18 cellular contexts compared by ENCODE assay signal in the genomic region with DNA sequence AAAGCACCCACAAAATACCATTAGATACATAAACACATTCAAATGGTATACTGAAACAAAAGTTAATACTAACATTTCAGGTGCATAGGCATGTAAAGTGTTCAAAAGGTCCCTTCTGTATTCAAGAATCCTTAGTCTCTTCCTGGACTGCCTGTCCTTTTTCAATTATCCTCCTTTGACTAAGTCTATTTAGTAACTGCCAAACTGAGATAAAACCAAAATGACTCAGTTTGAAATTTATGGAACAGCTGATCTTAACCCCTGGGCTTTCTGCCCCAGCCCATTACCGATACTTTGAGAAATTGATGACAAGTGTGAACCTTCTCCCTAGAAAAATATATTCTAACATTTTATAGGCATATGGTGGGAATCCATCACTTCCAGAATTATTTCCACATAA. TPM values are rescaled to one million over a fixed set of nuclear protein-coding genes. Genes with fewer than 3 reads are reported as not detected.
DNase-seq lines count a peak whose midpoint lies in the region; ATAC-seq and TF ChIP-seq lines count a peak whose summit lies in the region.
"Had no signal": no experiment of that assay in that cellular context is flagged by ENCODE, and none has a peak within 500 bp of the region (broad histone marks: within the 10 kb centered on the region; RNA-seq: fewer than 3 reads in every experiment).

No MANE protein-coding gene starts in this region.

- H3K27ac Mint-ChIP-seq in activated naive CD4-positive, alpha-beta T cell treated with anti-CD3 and anti-CD28 coated beads, Interleukin-2, amount 50 U/mL, for 24 hours, result peak overlapping the region; percentile 55
- no peak overlapping the region for H3K27ac Mint-ChIP-seq in activated naive CD4-positive, alpha-beta T cell treated with anti-CD3 and anti-CD28 coated beads, Interleukin-2, amount 10 ng/mL, durations not matched to agents 7 days and 5 days
- H3K27ac Mint-ChIP-seq in T-helper 17 cell, result peak overlapping the region; percentile 90
- H3K27ac Mint-ChIP-seq in endothelial cell (ENCODE audit: unreplicated experiment), result peak overlapping the region; percentile 7

- CTCF ChIA-PET in activated naive CD4-positive, alpha-beta T cell treated with anti-CD3 and anti-CD28 coated beads, Interleukin-2, amount 10 ng/mL, durations not matched to agents 7 days and 5 days (lab: Charles Lee), result interaction anchor here (1.0 kb wide), 1 partner anchor 85 kb away, joined by 6 read pairs; no protein-coding TSS in a partner anchor

- H3K9me3 ChIP-seq in T-helper 17 cell (ENCODE audit: control insufficient read depth, low read length, poor library complexity, severe bottlenecking), result no peaks in the 10 kb centered on the region
- no peaks in the 10 kb centered on the region for H3K9me3 ChIP-seq in subcutaneous abdominal adipose tissue (ENCODE audit: control insufficient read depth in 5 of 5, low read length in 5 of 5)
- no peaks in the 10 kb centered on the region for H3K9me3 ChIP-seq in adrenal gland (replicated peaks in 1 of 3)
- H3K9me3 ChIP-seq: gastroesophageal sphincter, testis had no signal

- intact Hi-C loops in adrenal gland (cut with DNase I), result loop anchor here in 1 of 2 donors (10.0 kb wide), 1 partner anchor 87 kb away; no protein-coding TSS in a partner anchor

- 36 to 44% (median 40%) methylated on average over 1 of the region's 1 CpG for WGBS in adrenal gland, 4 donors

- ATAC-seq in T-helper 17 cell, result no peak
- no peak for ATAC-seq in HG02623 (IDR thresholded peaks at IDR 0.05; ENCODE audit: unreplicated experiment)
- ATAC-seq in GM21447 (IDR thresholded peaks at IDR 0.05; ENCODE audit: unreplicated experiment), result no peak
- ATAC-seq: gastroesophageal sphincter, left ventricle myocardium superior, sciatic nerve had no signal

- H3K27me3 ChIP-seq in subcutaneous abdominal adipose tissue (ENCODE audit: control insufficient read depth in 5 of 5, insufficient read depth in 4 of 5, low read length in 5 of 5), result no peaks in the 10 kb centered on the region
- no peaks in the 10 kb centered on the region for H3K27me3 ChIP-seq in adrenal gland
- H3K27me3 ChIP-seq: gastroesophageal sphincter, testis had no signal

- H3K9me3 Mint-ChIP-seq in activated naive CD4-positive, alpha-beta T cell treated with anti-CD3 and anti-CD28 coated beads, Interleukin-2, amount 50 U/mL, for 24 hours, result no peaks in the 10 kb centered on the region
- H3K9me3 Mint-ChIP-seq in activated naive CD4-positive, alpha-beta T cell treated with anti-CD3 and anti-CD28 coated beads, Interleukin-2, amount 10 ng/mL, durations not matched to agents 7 days and 5 days, result no peaks in the 10 kb centered on the region
- no peaks in the 10 kb centered on the region for H3K9me3 Mint-ChIP-seq in endothelial cell (ENCODE audit: unreplicated experiment)

- H3K4me1 Mint-ChIP-seq in activated naive CD4-positive, alpha-beta T cell treated with anti-CD3 and anti-CD28 coated beads, Interleukin-2, amount 50 U/mL, for 24 hours, result peaks cover 78% of the 10 kb centered on the region
- H3K4me1 Mint-ChIP-seq in activated naive CD4-positive, alpha-beta T cell treated with anti-CD3 and anti-CD28 coated beads, Interleukin-2, amount 10 ng/mL, durations not matched to agents 7 days and 5 days, result peaks cover 71% of the 10 kb centered on the region
- H3K4me1 Mint-ChIP-seq in T-helper 17 cell (peaks cover 52% of the 10 kb centered on the region), endothelial cell (ENCODE audit: unreplicated experiment) (peaks cover 24% of the 10 kb centered on the region)

- H3K27ac ChIP-seq in subcutaneous abdominal adipose tissue (ENCODE audit: low read depth, low read length) (peak overlapping the region; percentile 0), adrenal gland (no peak overlapping the region)
- H3K27ac ChIP-seq: testis had no signal

- H3K4me3 ChIP-seq in subcutaneous abdominal adipose tissue (ENCODE audit: low read depth in 1 of 5, low read length in 5 of 5) (no peak overlapping the region), adrenal gland (no peak overlapping the region)
- H3K4me3 ChIP-seq: gastroesophageal sphincter, testis had no signal

- no peak for DNase-seq in activated naive CD4-positive, alpha-beta T cell treated with anti-CD3 and anti-CD28 coated beads, Interleukin-2, amount 10 ng/mL, durations not matched to agents 7 days and 5 days
- DNase-seq in T-helper 17 cell, result no peak
- DNase-seq in endothelial cell (ENCODE audit: low spot score), result no peak
- no peak for DNase-seq in adrenal gland
- DNase-seq: COR-L47, cortex of kidney, left ventricle myocardium superior, MM.1S, NCI-H187 treated with DMSO at 0.1 percent for 48 hours, NCI-H510A, SHP77, testis had no signal

- no peaks in the 10 kb centered on the region for H3K27me3 Mint-ChIP-seq in activated naive CD4-positive, alpha-beta T cell treated with anti-CD3 and anti-CD28 coated beads, Interleukin-2, amount 50 U/mL, for 24 hours
- H3K27me3 Mint-ChIP-seq in activated naive CD4-positive, alpha-beta T cell treated with anti-CD3 and anti-CD28 coated beads, Interleukin-2, amount 10 ng/mL, durations not matched to agents 7 days and 5 days, result peaks cover 2% of the 10 kb centered on the region
- no peaks in the 10 kb centered on the region for H3K27me3 Mint-ChIP-seq in T-helper 17 cell
- H3K27me3 Mint-ChIP-seq in endothelial cell (ENCODE audit: unreplicated experiment), result peaks cover 10% of the 10 kb centered on the region

- H3K9ac ChIP-seq in subcutaneous abdominal adipose tissue (ENCODE audit: low read length in 5 of 5), result peak overlapping the region in 1 of 5 donors; percentile 25

- peak overlapping the region; percentile 34 for H3K4me3 Mint-ChIP-seq in activated naive CD4-positive, alpha-beta T cell treated with anti-CD3 and anti-CD28 coated beads, Interleukin-2, amount 50 U/mL, for 24 hours
- no peak overlapping the region for H3K4me3 Mint-ChIP-seq in activated naive CD4-positive, alpha-beta T cell treated with anti-CD3 and anti-CD28 coated beads, Interleukin-2, amount 10 ng/mL, durations not matched to agents 7 days and 5 days
- H3K4me3 Mint-ChIP-seq in T-helper 17 cell (peak overlapping the region; percentile 73), endothelial cell (ENCODE audit: unreplicated experiment) (no peak overlapping the region)

- TF ChIP-seq CTCF in endothelial cell (IDR thresholded peaks at IDR 0.05; ENCODE audit: unreplicated experiment), result no peak
- TF ChIP-seq CTCF in adrenal gland (IDR thresholded peaks at IDR 0.05), result no peak

- H3K4me1 ChIP-seq in subcutaneous abdominal adipose tissue (ENCODE audit: control insufficient read depth in 5 of 5, insufficient read depth in 5 of 5, low read length in 5 of 5) (peaks cover 2 to 81% (median 67%) of the 10 kb centered on the region in 5 donors), adrenal gland (replicated peaks in 1 of 2) (peaks cover 40 to 83% of the 10 kb centered on the region in 2 donors)

- TF ChIP-seq POLR2A in adrenal gland (IDR thresholded peaks at IDR 0.05), result no peak

- H3K36me3 Mint-ChIP-seq in activated naive CD4-positive, alpha-beta T cell treated with anti-CD3 and anti-CD28 coated beads, Interleukin-2, amount 50 U/mL, for 24 hours, result peaks cover 11% of the 10 kb centered on the region
- peaks cover 41% of the 10 kb centered on the region for H3K36me3 Mint-ChIP-seq in activated naive CD4-positive, alpha-beta T cell treated with anti-CD3 and anti-CD28 coated beads, Interleukin-2, amount 10 ng/mL, durations not matched to agents 7 days and 5 days
- H3K36me3 Mint-ChIP-seq in T-helper 17 cell (ENCODE audit: low read depth) (no peaks in the 10 kb centered on the region), endothelial cell (ENCODE audit: low read depth, unreplicated experiment) (peaks cover 6% of the 10 kb centered on the region)

- H3K36me3 ChIP-seq in subcutaneous abdominal adipose tissue (ENCODE audit: control insufficient read depth in 5 of 5, insufficient read depth in 5 of 5, low read length in 5 of 5) (peaks cover 0 to 3% (median 0%) of the 10 kb centered on the region in 5 donors), adrenal gland (replicated peaks in 1 of 2) (no peaks in the 10 kb centered on the region)
- H3K36me3 ChIP-seq: gastroesophageal sphincter had no signal

RNA-seq across cellular contexts. Expression of a gene that starts 5.4 kb away (rescaled TPM):
- total RNA-seq in T-helper 17 cell (100 to 1,000 TPM; 178 to 189 TPM), endothelial cell (ENCODE audit: unreplicated experiment) (31.0 TPM), adrenal gland (10 to 100 TPM; 10.9 to 43.6 (median 24.4) TPM)
- 10 to 100 TPM; 16.5 to 27.8 (median 19.3) TPM for polyA plus RNA-seq in adrenal gland

Comparison
In these comparisons a context has a peak if more than half of its experiments do, and no peak if none do; other contexts are left out.
1. H3K4me3 Mint-ChIP-seq: peak in activated naive CD4-positive, alpha-beta T cell treated with anti-CD3 and anti-CD28 coated beads, Interleukin-2, amount 50 U/mL, for 24 hours (single experiment) and T-helper 17 cell (single experiment); none in activated naive CD4-positive, alpha-beta T cell treated with anti-CD3 and anti-CD28 coated beads, Interleukin-2, amount 10 ng/mL, durations not matched to agents 7 days and 5 days (single experiment) and endothelial cell (single experiment).